In genomic region chr1:68340951-68341350, GRCh38 we compare ENCODE assay signal across 29 cellular contexts.
"Had no signal": no experiment of that assay in that cellular context is flagged by ENCODE, and none has a peak within 500 bp of the region (broad histone marks: within the 10 kb centered on the region; RNA-seq: fewer than 3 reads in every experiment).

No MANE protein-coding gene starts in this region.

- H3K4me3 ChIP-seq: colonic mucosa, coronary artery, dorsolateral prefrontal cortex, esophagus muscularis mucosa, esophagus squamous epithelium, gastrocnemius medialis, gastroesophageal sphincter, heart left ventricle, heart right ventricle, hepatocyte had no signal

- H3K27ac ChIP-seq: colonic mucosa, coronary artery, dorsolateral prefrontal cortex, epithelial cell of prostate, esophagus muscularis mucosa, esophagus squamous epithelium, foreskin keratinocyte, gastrocnemius medialis, gastroesophageal sphincter, heart left ventricle, heart right ventricle, hepatocyte had no signal

- FAIRE-seq: colon, endothelial cell of umbilical vein, frontal cortex had no signal

- DNase-seq: colonic mucosa; cortex of kidney; dermis blood vessel endothelial cell; dorsolateral prefrontal cortex; effector CD4-positive, alpha-beta T cell; effector CD8-positive, alpha-beta T cell; effector memory CD4-positive, alpha-beta T cell; effector memory CD8-positive, alpha-beta T cell; endodermal cell; erythroblast; esophagus squamous epithelium; foreskin fibroblast; foreskin keratinocyte; foreskin melanocyte; gastrocnemius medialis; glutamatergic neuron; head of caudate nucleus; heart left ventricle; heart right ventricle; hippocampal formation had no signal

- ATAC-seq: effector memory CD8-positive, alpha-beta T cell; esophagus mucosa; foreskin keratinocyte; gastrocnemius medialis; gastroesophageal sphincter; heart left ventricle; heart right ventricle had no signal
